8 cellular contexts compared by ENCODE assay signal in the genomic region with DNA sequence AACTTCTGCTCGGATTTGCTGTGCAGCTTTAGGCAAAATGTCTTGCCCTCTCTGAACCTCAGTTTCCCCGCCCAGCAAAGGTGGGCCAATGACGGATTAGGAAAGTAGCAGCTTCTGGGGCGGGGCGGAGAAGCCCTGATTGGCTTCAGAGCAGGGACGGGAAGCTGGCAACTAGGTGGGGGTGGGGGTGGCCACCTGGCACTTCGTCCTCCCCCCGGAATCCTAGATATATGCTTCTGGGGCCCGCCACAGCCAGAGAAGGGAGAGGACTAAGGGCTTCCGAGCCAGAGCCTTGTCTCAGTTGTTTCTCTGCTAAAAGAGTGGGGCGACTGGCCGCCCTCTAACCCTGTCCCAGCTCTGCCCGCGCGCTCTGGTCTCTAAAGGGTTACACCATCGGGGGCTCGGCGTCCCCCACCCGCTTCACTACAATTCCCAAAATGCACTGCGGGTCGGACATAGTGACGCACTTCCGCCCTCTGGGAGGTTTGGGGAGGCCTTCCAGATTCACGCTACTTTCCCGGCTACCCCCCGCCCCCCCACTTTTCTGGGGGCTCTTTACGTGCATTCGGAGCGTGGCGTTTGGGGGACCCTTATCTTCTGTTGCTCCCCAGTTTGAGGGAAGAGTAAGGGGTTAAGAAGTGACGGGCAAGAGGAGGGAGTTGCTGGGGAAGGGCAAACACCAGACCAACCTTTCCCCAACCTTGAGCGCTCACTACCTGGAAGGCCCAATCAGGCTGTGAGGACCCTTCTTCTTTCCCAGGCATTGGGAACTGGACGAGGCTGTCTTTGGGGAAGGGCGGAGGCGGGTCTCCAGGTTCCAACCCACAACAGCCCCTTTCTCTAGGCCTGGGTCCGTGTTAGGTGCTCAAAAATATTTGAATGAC. TPM values are rescaled to one million over a fixed set of nuclear protein-coding genes. Genes with fewer than 3 reads are reported as not detected.
DNase-seq lines count a peak whose midpoint lies in the region; ATAC-seq, FAIRE-seq and TF ChIP-seq lines count a peak whose summit lies in the region.

No MANE protein-coding gene starts in this region.

- 10% methylated on average over 19 of the region's 36 CpGs for WGBS in mammary epithelial cell (ENCODE audit: low coverage, missing lambda C conversion rate)

- H4K20me1 ChIP-seq in mammary epithelial cell (ENCODE audit: insufficient read depth, low read length): no peaks in the 10 kb centered on the region

- CTCF ChIA-PET in mammary epithelial cell (lab: Charles Lee; ENCODE audit: low non-redundant PET): interaction anchor here (0.6 to 0.8 kb wide), 3 partner anchors 66 to 289 kb away, joined by 3 to 4 read pairs (median 3); no protein-coding TSS in a partner anchor

- ATAC-seq in GM18861 (IDR thresholded peaks at IDR 0.05; ENCODE audit: unreplicated experiment) (peak; percentile 37), HG03103 (IDR thresholded peaks at IDR 0.05; ENCODE audit: low read depth, unreplicated experiment) (peak; percentile 37)

- H3K27ac ChIP-seq in WERI-Rb-1 (peak overlapping the region; percentile 88), mammary epithelial cell (ENCODE audit: insufficient read depth, low read depth, low read length) (peak overlapping the region; percentile 73), skin epidermis (peak overlapping the region in 20 of 21 experiments; percentile 70 to 97 (median 88))

- H3K4me3 ChIP-seq in WERI-Rb-1 (ENCODE audit: low read depth, low read length): peak overlapping the region; percentile 77
- peak overlapping the region; percentile 54 to 74 (median 61) for H3K4me3 ChIP-seq in mammary epithelial cell (replicated peaks in 1 of 3; ENCODE audit: insufficient read depth in 1 of 3, low read depth in 2 of 3, low read length in 3 of 3)
- peak overlapping the region; percentile 42 to 93 (median 74) for H3K4me3 ChIP-seq in skin epidermis

- no TSS peak for BruUV-seq in mammary epithelial cell (replicated peaks; lab: Mats Ljungman, UMichigan)

- FAIRE-seq in A204.1 (lab: Jason Lieb, UNC): peak; percentile 82

- H3K79me2 ChIP-seq in mammary epithelial cell (ENCODE audit: insufficient read depth, low read length): peaks cover 20% of the 10 kb centered on the region

- H3K36me3 ChIP-seq in WERI-Rb-1 (peaks cover 17% of the 10 kb centered on the region), mammary epithelial cell (ENCODE audit: insufficient read depth, low read length) (no peaks in the 10 kb centered on the region)

- DNase-seq in NCI-H2196 treated with DMSO at 0.1 percent for 48 hours (lab: John Stamatoyannopoulos, UW; ENCODE audit: unreplicated experiment) (peak; percentile 82), WERI-Rb-1 (peak; percentile 91), mammary epithelial cell (peak; percentile 95), iPS-NIHi7 (ENCODE audit: extremely low spot score) (peak; percentile 90)

- no peaks in the 10 kb centered on the region for H3K9me3 ChIP-seq in WERI-Rb-1 (ENCODE audit: severe bottlenecking)
- no peaks in the 10 kb centered on the region for H3K9me3 ChIP-seq in mammary epithelial cell (replicated peaks; ENCODE audit: insufficient read depth, low read length)

- dilution Hi-C loops in mammary epithelial cell (cut with HindIII; ENCODE audit: low sequenced_read_pairs): no loop called here

- H3K4me2 ChIP-seq in mammary epithelial cell (ENCODE audit: insufficient read depth, low read depth, low read length): peak overlapping the region; percentile 90

- H3K4me1 ChIP-seq in mammary epithelial cell (ENCODE audit: insufficient read depth, low read length): peaks cover 32% of the 10 kb centered on the region

- intact Hi-C loops in mammary epithelial cell (cut with micrococcal nuclease): loop anchor here (1.0 to 10.0 kb wide), 6 partner anchors 16 to 188 kb away; partner anchors contain the start of genes CCDC61, MYPOP and SYMPK

- TF ChIP-seq CTCF in WERI-Rb-1 (IDR thresholded peaks at IDR 0.05; ENCODE audit: low read depth, low read length): no peak
- TF ChIP-seq CTCF in mammary epithelial cell (conservative IDR thresholded peaks at IDR 0.05 in 1 of 2, IDR thresholded peaks at IDR 0.05 in 1 of 2; ENCODE audit: extremely low read depth in 1 of 2, insufficient read depth in 1 of 2, low read depth in 1 of 2, low read length in 2 of 2): no peak

- H2AFZ ChIP-seq in mammary epithelial cell (ENCODE audit: low read depth, low read length): peak overlapping the region; percentile 96

- H3K27me3 ChIP-seq in WERI-Rb-1 (ENCODE audit: insufficient read depth, low read depth, severe bottlenecking) (no peaks in the 10 kb centered on the region), mammary epithelial cell (ENCODE audit: insufficient read depth, low read length) (no peaks in the 10 kb centered on the region)

- peak overlapping the region; percentile 64 for H3K9ac ChIP-seq in mammary epithelial cell (ENCODE audit: insufficient read depth, low read length)

- in situ Hi-C loops in mammary epithelial cell (cut with MboI; ENCODE audit: low sequenced_read_pairs in 2 of 2): no loop called here

RNA-seq across cellular contexts. Expression of gene IRF2BP1, which starts 0.7 kb away (rescaled TPM):
- total RNA-seq in mammary epithelial cell: 10 to 100 TPM; 15.9 to 28.0 TPM
- polyA plus RNA-seq in mammary epithelial cell: 5.7 TPM
- 6.1 TPM for polyA minus RNA-seq in mammary epithelial cell

RNA-seq across cellular contexts. Expression of gene MYPOP, which starts 15.7 kb away (rescaled TPM):
- total RNA-seq in mammary epithelial cell: 1 to 10 TPM; 1.8 to 8.9 TPM
- polyA plus RNA-seq in mammary epithelial cell: 1.4 TPM
- 1.8 TPM for polyA minus RNA-seq in mammary epithelial cell

RNA-seq across cellular contexts. Expression of gene FOXA3, which starts 22.5 kb away (rescaled TPM):
- total RNA-seq in mammary epithelial cell: not detected
- not detected for polyA plus RNA-seq in mammary epithelial cell
- polyA minus RNA-seq in mammary epithelial cell: not detected

RNA-seq across cellular contexts. Expression of gene SYMPK, which starts 23.7 kb away (rescaled TPM):
- total RNA-seq in mammary epithelial cell: 10 to 100 TPM; 32.3 to 81.6 TPM
- polyA plus RNA-seq in mammary epithelial cell: 56.2 TPM
- polyA minus RNA-seq in mammary epithelial cell: 163 TPM

RNA-seq across cellular contexts. Expression of gene NANOS2, which starts 27.9 kb away (rescaled TPM):
- not detected for total RNA-seq in mammary epithelial cell
- not detected for polyA plus RNA-seq in mammary epithelial cell
- polyA minus RNA-seq in mammary epithelial cell: not detected

Comparison
In these comparisons a context has a peak if more than half of its experiments do, and no peak if none do; other contexts are left out.
1. Peak in every context shown above with its lines: DNase-seq, ATAC-seq, H3K4me3 ChIP-seq and H3K27ac ChIP-seq.